In genomic region chr6:27685278-27685677, GRCh38 we compare ENCODE assay signal across 14 cellular contexts.
"Had no signal": no experiment of that assay in that cellular context is flagged by ENCODE, and none has a peak within 500 bp of the region (broad histone marks: within the 10 kb centered on the region; RNA-seq: fewer than 3 reads in every experiment).

No MANE protein-coding gene starts in this region.

- H3K4me3 Mint-ChIP-seq: activated CD8-positive, alpha-beta T cell treated with anti-CD3 and anti-CD28 coated beads for 36 hours; activated naive CD4-positive, alpha-beta T cell treated with anti-CD3 and anti-CD28 coated beads, Interleukin-2, amount 50 U/mL, for 24 hours; memory B cell had no signal

- DNase-seq: cortex of kidney, foreskin keratinocyte, heart right ventricle, midbrain, right cardiac atrium, spleen, T1000, uterus, WERI-Rb-1 had no signal

- ATAC-seq: heart right ventricle; left lobe of liver; naive thymus-derived CD4-positive, alpha-beta T cell; right cardiac atrium had no signal

- H3K36me3 Mint-ChIP-seq: memory B cell had no signal
